ENCODE assay signal across 8 cellular contexts in the genomic region with DNA sequence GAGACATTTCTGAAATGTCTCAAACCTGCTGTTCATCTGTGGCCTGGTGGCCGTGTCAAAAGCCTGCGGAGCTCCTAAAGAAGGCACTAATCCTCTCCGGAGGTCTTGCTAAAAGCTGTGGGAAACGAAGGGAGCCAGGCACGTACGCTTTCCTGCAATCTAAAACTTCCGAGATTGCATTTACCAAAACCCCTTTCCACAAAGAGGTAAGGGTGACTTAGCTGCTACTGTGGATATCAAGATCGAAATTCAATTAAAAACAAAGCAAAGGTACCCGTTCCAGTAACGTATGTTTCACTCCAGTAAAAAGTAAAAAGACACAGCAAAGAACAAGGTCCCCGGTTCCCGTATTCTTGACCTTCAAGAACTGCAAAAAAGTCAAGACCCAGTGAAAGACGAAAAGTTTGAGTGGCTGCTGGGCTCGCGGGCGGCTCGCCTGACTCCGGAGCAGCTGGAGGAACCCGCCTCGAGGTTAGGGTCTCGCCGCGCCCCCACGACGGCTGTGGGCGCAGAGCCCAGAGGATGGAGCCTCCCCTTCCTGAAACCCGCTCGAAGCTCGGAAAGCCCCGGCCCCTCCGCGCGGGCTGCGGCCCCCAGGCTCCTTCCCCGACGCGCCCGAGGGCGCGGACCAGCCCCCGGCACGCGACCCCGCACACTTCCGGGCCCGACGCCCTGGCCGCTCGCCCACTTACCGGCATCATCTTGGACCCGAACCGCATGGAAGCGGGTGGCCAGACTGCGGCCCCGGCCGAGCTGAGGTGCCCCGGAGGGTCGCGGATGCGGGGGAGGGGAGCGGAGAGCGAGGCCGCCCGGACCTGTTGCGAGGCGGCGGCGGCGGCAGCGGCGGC. TPM values are rescaled to one million over a fixed set of nuclear protein-coding genes. Genes with fewer than 3 reads are reported as not detected.
A peak's percentile ranks its signal among the peaks of the same experiment; 100 is the strongest.
DNase-seq lines count a peak whose midpoint lies in the region; ATAC-seq, FAIRE-seq and TF ChIP-seq lines count a peak whose summit lies in the region.

No MANE protein-coding gene starts in this region.

- H3K9me3 Mint-ChIP-seq in IgD-negative memory B cell (no peaks in the 10 kb centered on the region), astrocyte (ENCODE audit: unreplicated experiment) (no peaks in the 10 kb centered on the region)

- H3K4me1 ChIP-seq in astrocyte (ENCODE audit: insufficient read depth, low read length) (peaks cover 24% of the 10 kb centered on the region), skeletal muscle tissue (ENCODE audit: control insufficient read depth in 3 of 3, insufficient read depth in 3 of 3, low read length in 3 of 3) (peaks cover 3 to 14% (median 11%) of the 10 kb centered on the region in 3 donors)

- peak overlapping the region; percentile 95 to 98 (median 98) for H3K27ac Mint-ChIP-seq in IgD-negative memory B cell
- peak overlapping the region; percentile 88 for H3K27ac Mint-ChIP-seq in astrocyte (ENCODE audit: unreplicated experiment)

- H3K27me3 Mint-ChIP-seq in IgD-negative memory B cell: no peaks in the 10 kb centered on the region
- no peaks in the 10 kb centered on the region for H3K27me3 Mint-ChIP-seq in astrocyte (ENCODE audit: low read depth, unreplicated experiment)

- peak overlapping the region; percentile 95 to 98 (median 97) for H3K4me3 Mint-ChIP-seq in IgD-negative memory B cell
- peak overlapping the region; percentile 97 for H3K4me3 Mint-ChIP-seq in astrocyte (ENCODE audit: unreplicated experiment)

- H3K4me2 ChIP-seq in astrocyte (ENCODE audit: low read length): peak overlapping the region; percentile 86

- peak overlapping the region; percentile 93 for H3K9ac ChIP-seq in astrocyte (ENCODE audit: low read length)
- peak overlapping the region; percentile 77 to 87 (median 79) for H3K9ac ChIP-seq in skeletal muscle tissue (ENCODE audit: low read depth in 1 of 3, low read length in 3 of 3)

- peak; percentile 24 for ATAC-seq in GM21423 (IDR thresholded peaks at IDR 0.05; ENCODE audit: unreplicated experiment)

- no peaks in the 10 kb centered on the region for H3K36me3 Mint-ChIP-seq in IgD-negative memory B cell
- no peaks in the 10 kb centered on the region for H3K36me3 Mint-ChIP-seq in astrocyte (ENCODE audit: low read depth, unreplicated experiment)

- peaks cover 38% of the 10 kb centered on the region for H4K20me1 ChIP-seq in astrocyte (ENCODE audit: insufficient read depth, low read length)

- H3K27ac ChIP-seq in astrocyte (ENCODE audit: low read depth, low read length): peak overlapping the region; percentile 92
- peak overlapping the region; percentile 90 for H3K27ac ChIP-seq in skeletal muscle tissue (ENCODE audit: low read depth, low read length)

- H3K4me1 Mint-ChIP-seq in IgD-negative memory B cell (peaks cover 24 to 35% (median 35%) of the 10 kb centered on the region in 3 donors), astrocyte (ENCODE audit: low read depth, unreplicated experiment) (peaks cover 11% of the 10 kb centered on the region)

- no peak for TF ChIP-seq CTCF in astrocyte (IDR thresholded peaks at IDR 0.05; ENCODE audit: insufficient read depth, low read depth, low read length)

- no peaks in the 10 kb centered on the region for H3K36me3 ChIP-seq in astrocyte (ENCODE audit: insufficient read depth, low read length)
- no peaks in the 10 kb centered on the region for H3K36me3 ChIP-seq in skeletal muscle tissue (ENCODE audit: control insufficient read depth in 3 of 3, insufficient read depth in 3 of 3, low read length in 3 of 3)

- DNase-seq in D341Med (ENCODE audit: low spot score) (peak; percentile 78), T follicular helper cell (ENCODE audit: low read depth) (peak; percentile 53), astrocyte (ENCODE audit: low read depth) (peak; percentile 47), SHP77 treated with DMSO at 0.1 percent for 48 hours (lab: John Stamatoyannopoulos, UW) (no peak)

- no peak for FAIRE-seq in astrocyte (lab: Jason Lieb, UNC)

- H3K9me3 ChIP-seq in astrocyte (ENCODE audit: insufficient read depth, low read depth, low read length) (no peaks in the 10 kb centered on the region), skeletal muscle tissue (ENCODE audit: control insufficient read depth in 3 of 3, low read length in 3 of 3) (no peaks in the 10 kb centered on the region)

- peak overlapping the region; percentile 59 for H2AFZ ChIP-seq in astrocyte (ENCODE audit: low read depth, low read length)

- peaks cover 57% of the 10 kb centered on the region for H3K79me2 ChIP-seq in astrocyte (ENCODE audit: insufficient read depth, low read length)

- H3K27me3 ChIP-seq in astrocyte (ENCODE audit: insufficient read depth, low read length): no peaks in the 10 kb centered on the region
- no peaks in the 10 kb centered on the region for H3K27me3 ChIP-seq in skeletal muscle tissue (ENCODE audit: control insufficient read depth in 3 of 3, insufficient read depth in 3 of 3, low read length in 3 of 3)

- H3K4me3 ChIP-seq in astrocyte (ENCODE audit: insufficient read depth, low read depth, low read length): peak overlapping the region; percentile 91
- peak overlapping the region; percentile 81 for H3K4me3 ChIP-seq in iPS-11a (ENCODE audit: low read depth, low read length)
- peak overlapping the region; percentile 58 to 90 (median 75) for H3K4me3 ChIP-seq in skeletal muscle tissue (ENCODE audit: low read length in 3 of 3)

RNA-seq across cellular contexts. Expression of a gene that starts 0.6 kb away (rescaled TPM):
- polyA plus RNA-seq in IgD-negative memory B cell: 15.2 TPM
- total RNA-seq in astrocyte: 42.3 and 46.6 TPM in 2 replicates
- 34.4 TPM for total RNA-seq in skeletal muscle tissue
